Comparison of ENCODE assay signal across 31 cellular contexts in the genomic region with DNA sequence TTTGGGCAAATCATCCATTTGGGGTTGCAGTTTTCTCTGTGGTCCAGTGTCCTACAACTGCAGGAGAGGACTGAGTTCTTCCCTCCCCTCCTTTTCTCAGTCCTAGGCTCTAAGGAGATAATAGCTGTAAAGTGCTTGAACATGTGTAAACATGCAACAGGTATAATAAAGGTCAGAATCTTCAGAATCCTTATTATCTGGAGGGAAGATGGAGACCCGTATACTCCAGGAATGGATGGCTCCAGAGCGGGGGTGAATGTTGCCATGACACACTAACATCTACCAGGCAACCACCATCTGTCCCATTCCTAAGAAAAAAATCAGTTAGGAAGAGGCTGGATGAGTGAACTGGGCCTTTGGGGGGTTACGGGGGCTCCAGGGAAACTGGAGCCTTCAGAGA.
"Had no signal": no experiment of that assay in that cellular context is flagged by ENCODE, and none has a peak within 500 bp of the region (broad histone marks: within the 10 kb centered on the region; RNA-seq: fewer than 3 reads in every experiment).

No MANE protein-coding gene starts in this region.

- H3K27ac ChIP-seq: ascending aorta, cardiac muscle cell, KMS-11, Peyer's patch, SJSA1 had no signal

- H3K27ac Mint-ChIP-seq: activated CD4-positive, alpha-beta T cell treated with anti-CD3 and anti-CD28 coated beads, Interleukin-2, amount 10 ng/mL, durations not matched to agents 24 days and 14 days; activated CD8-positive, alpha-beta T cell treated with anti-CD3 and anti-CD28 coated beads for 36 hours; activated naive CD4-positive, alpha-beta T cell treated with anti-CD3 and anti-CD28 coated beads, Interleukin-2, amount 50 U/mL, for 24 hours; activated naive CD8-positive, alpha-beta T cell treated with anti-CD3 and anti-CD28 coated beads, Interleukin-2, amount 10 ng/mL, durations not matched to agents 7 days and 5 days; activated T-cell treated with anti-CD3 and anti-CD28 coated beads, Interleukin-2, amount 50 U/mL, for 72 hours; activated T-helper 17 cell treated with anti-CD3 and anti-CD28 coated beads, Interleukin-2, amount 50 U/mL, for 72 hours; T-helper 1 cell treated with Interleukin-12 subunit alpha and Interleukin-12 subunit beta and Interleukin-4 antibody, amounts not matched to agents 30 μg/mL and 1 μg/mL, for 36 hours; T-helper 2 cell treated with Interferon-gamma antibody and Interleukin-4, amounts not matched to agents 5 μg/mL and 100 μg/mL, for 36 hours had no signal

- DNase-seq: activated CD4-positive, alpha-beta T cell treated with anti-CD3 and anti-CD28 coated beads, Interleukin-2, amount 10 ng/mL, durations not matched to agents 24 days and 14 days; activated CD4-positive, alpha-beta T cell treated with anti-CD3 and anti-CD28 coated beads, Interleukin-2, amount 50 U/mL, for 4 hours; activated CD8-positive, alpha-beta T cell treated with anti-CD3 and anti-CD28 coated beads for 36 hours; activated effector memory CD4-positive, alpha-beta T cell treated with anti-CD3 and anti-CD28 coated beads, Interleukin-2, amount 50 U/mL, for 16 hours; activated naive CD4-positive, alpha-beta T cell treated with Interleukin-2 at 50 U/mL for 16 hours; activated naive CD8-positive, alpha-beta T cell treated with anti-CD3 and anti-CD28 coated beads, Interleukin-2, amount 10 ng/mL, durations not matched to agents 7 days and 5 days; activated T-cell treated with anti-CD3 and anti-CD28 coated beads, Interleukin-2, amount 50 U/mL, for 1 hour; activated T-cell treated with anti-CD3 and anti-CD28 coated beads, Interleukin-2, amount 50 U/mL, for 72 hours; amygdala; MM.1S; MV-4-11; NCI-H1092; NCI-H1436; NCI-H187; NCI-H2029 treated with DMSO at 0.1 percent for 48 hours; NCI-H2107; NCI-H510A; NCI-H526; Peyer's patch; RPMI8226; SHP77 treated with DMSO at 0.1 percent for 48 hours; SK-N-SH had no signal

- H3K9me2 ChIP-seq: SK-N-SH had no signal

- H3K4me1 ChIP-seq: ascending aorta, Peyer's patch, SJSA1 had no signal

- H3K36me3 ChIP-seq: ascending aorta, cardiac muscle cell, Peyer's patch, SJSA1 had no signal

- H3K4me3 Mint-ChIP-seq: activated CD4-positive, alpha-beta T cell treated with anti-CD3 and anti-CD28 coated beads, Interleukin-2, amount 10 ng/mL, durations not matched to agents 24 days and 14 days; activated CD8-positive, alpha-beta T cell treated with anti-CD3 and anti-CD28 coated beads for 36 hours; activated naive CD4-positive, alpha-beta T cell treated with anti-CD3 and anti-CD28 coated beads, Interleukin-2, amount 50 U/mL, for 24 hours; activated naive CD8-positive, alpha-beta T cell treated with anti-CD3 and anti-CD28 coated beads, Interleukin-2, amount 10 ng/mL, durations not matched to agents 7 days and 5 days; activated T-cell treated with anti-CD3 and anti-CD28 coated beads, Interleukin-2, amount 50 U/mL, for 72 hours; activated T-helper 17 cell treated with anti-CD3 and anti-CD28 coated beads, Interleukin-2, amount 50 U/mL, for 72 hours; central memory CD8-positive, alpha-beta T cell; T-helper 1 cell treated with Interleukin-12 subunit alpha and Interleukin-12 subunit beta and Interleukin-4 antibody, amounts not matched to agents 30 μg/mL and 1 μg/mL, for 36 hours; T-helper 2 cell treated with Interferon-gamma antibody and Interleukin-4, amounts not matched to agents 5 μg/mL and 100 μg/mL, for 36 hours had no signal

- H3K27me3 Mint-ChIP-seq: activated naive CD4-positive, alpha-beta T cell treated with anti-CD3 and anti-CD28 coated beads, Interleukin-2, amount 50 U/mL, for 24 hours had no signal

- ATAC-seq: activated CD8-positive, alpha-beta T cell treated with anti-CD3 and anti-CD28 coated beads for 36 hours; activated T-cell treated with anti-CD3 and anti-CD28 coated beads, Interleukin-2, amount 50 U/mL, for 72 hours; activated T-helper 17 cell treated with anti-CD3 and anti-CD28 coated beads, Interleukin-2, amount 50 U/mL, for 72 hours had no signal

- H3K27me3 ChIP-seq: ascending aorta, Peyer's patch had no signal

- H3K9me3 Mint-ChIP-seq: activated CD4-positive, alpha-beta T cell treated with anti-CD3 and anti-CD28 coated beads, Interleukin-2, amount 10 ng/mL, durations not matched to agents 24 days and 14 days; activated CD8-positive, alpha-beta T cell treated with anti-CD3 and anti-CD28 coated beads for 36 hours; activated naive CD4-positive, alpha-beta T cell treated with anti-CD3 and anti-CD28 coated beads, Interleukin-2, amount 50 U/mL, for 24 hours; activated naive CD8-positive, alpha-beta T cell treated with anti-CD3 and anti-CD28 coated beads, Interleukin-2, amount 10 ng/mL, durations not matched to agents 7 days and 5 days; activated T-cell treated with anti-CD3 and anti-CD28 coated beads, Interleukin-2, amount 50 U/mL, for 72 hours; activated T-helper 17 cell treated with anti-CD3 and anti-CD28 coated beads, Interleukin-2, amount 50 U/mL, for 72 hours; central memory CD8-positive, alpha-beta T cell; T-helper 1 cell treated with Interleukin-12 subunit alpha and Interleukin-12 subunit beta and Interleukin-4 antibody, amounts not matched to agents 30 μg/mL and 1 μg/mL, for 36 hours; T-helper 2 cell treated with Interferon-gamma antibody and Interleukin-4, amounts not matched to agents 5 μg/mL and 100 μg/mL, for 36 hours had no signal

- H3K4me1 Mint-ChIP-seq: activated naive CD4-positive, alpha-beta T cell treated with anti-CD3 and anti-CD28 coated beads, Interleukin-2, amount 50 U/mL, for 24 hours; activated T-helper 17 cell treated with anti-CD3 and anti-CD28 coated beads, Interleukin-2, amount 50 U/mL, for 72 hours; central memory CD8-positive, alpha-beta T cell had no signal

- H3K4me3 ChIP-seq: ascending aorta, cardiac muscle cell, Peyer's patch, SJSA1 had no signal

- H3K9ac ChIP-seq: KMS-11, SK-N-SH had no signal

- H3K9me3 ChIP-seq: ascending aorta, Peyer's patch, SJSA1, SK-N-SH had no signal

- H3K4me2 ChIP-seq: KMS-11, SK-N-SH had no signal

- H3K36me3 Mint-ChIP-seq: activated naive CD4-positive, alpha-beta T cell treated with anti-CD3 and anti-CD28 coated beads, Interleukin-2, amount 50 U/mL, for 24 hours; activated naive CD8-positive, alpha-beta T cell treated with anti-CD3 and anti-CD28 coated beads, Interleukin-2, amount 10 ng/mL, durations not matched to agents 7 days and 5 days had no signal
